ENCODE assay signal across 1 cellular context in the genomic region with DNA sequence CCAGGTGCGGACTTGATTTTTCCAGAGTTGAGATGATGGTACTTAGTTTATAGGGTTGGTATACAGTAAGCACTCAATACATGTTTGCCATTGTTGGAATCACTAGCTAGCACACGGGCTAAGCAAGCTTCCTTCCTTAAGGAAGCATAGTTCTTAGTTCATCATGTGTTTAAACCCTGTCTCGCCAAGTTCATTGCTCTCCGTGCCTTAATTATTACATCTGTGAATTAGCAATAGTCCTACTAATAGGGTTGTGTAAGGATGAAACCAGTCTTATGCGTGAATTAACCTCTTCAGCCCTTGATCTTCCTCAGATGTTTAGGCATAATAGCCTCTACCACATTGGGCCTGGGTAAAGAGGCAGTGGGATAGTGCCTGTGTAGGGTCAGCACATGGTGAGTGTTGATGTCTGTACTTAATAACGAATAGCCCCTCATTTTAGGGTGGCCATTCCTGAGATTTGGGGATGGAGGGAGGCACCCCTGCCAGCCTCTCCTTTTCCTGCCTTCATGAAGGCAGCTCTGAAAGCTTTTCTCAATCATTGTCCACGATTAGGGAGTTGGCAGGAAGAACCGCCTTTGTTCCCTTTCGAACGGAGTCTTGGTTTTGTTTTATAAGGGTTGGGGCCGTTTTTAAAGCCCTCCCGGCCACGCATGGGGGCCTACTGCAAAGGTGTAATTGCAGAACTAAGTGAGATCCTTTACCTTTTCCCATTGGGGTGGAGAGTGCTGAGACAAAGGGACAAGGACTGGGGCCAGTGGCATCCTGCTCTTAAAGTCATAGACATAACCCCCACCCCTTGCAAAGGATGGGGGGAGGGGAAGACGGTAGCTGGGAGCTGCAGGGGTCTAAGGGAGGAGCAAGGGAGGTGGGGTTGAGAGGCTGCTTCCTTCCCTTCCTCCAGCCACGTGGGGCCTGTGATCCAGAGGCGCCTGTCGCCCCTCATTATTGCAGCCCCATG.
TF ChIP-seq lines count a peak whose summit lies in the region.

No MANE protein-coding gene starts in this region.

TF ChIP-seq in HEK293T, 16 proteins besides CTCF, POLR2A, EP300 and RAD21 (continued from another document):
- TF ChIP-seq LEF1 (IDR thresholded peaks at IDR 0.05; ENCODE audit: borderline replicate concordance) (no peak), ARNT (IDR thresholded peaks at IDR 0.05) (no peak), FOXM1 (IDR thresholded peaks at IDR 0.05; ENCODE audit: borderline replicate concordance) (no peak), NFRKB (IDR thresholded peaks at IDR 0.05) (no peak), ELF4 (IDR thresholded peaks at IDR 0.05) (no peak), SP1 (IDR thresholded peaks at IDR 0.05) (no peak), FOXK2 (IDR thresholded peaks at IDR 0.05) (no peak), HDGF (IDR thresholded peaks at IDR 0.05; ENCODE audit: borderline replicate concordance) (no peak), TARDBP (IDR thresholded peaks at IDR 0.05) (no peak), ZNF384 (IDR thresholded peaks at IDR 0.05) (no peak), FOXA1 (IDR thresholded peaks at IDR 0.05) (no peak), SUZ12 (IDR thresholded peaks at IDR 0.05) (no peak), BHLHE40 (IDR thresholded peaks at IDR 0.05; ENCODE audit: borderline replicate concordance) (no peak)
- TF ChIP-seq, protein P1, sequence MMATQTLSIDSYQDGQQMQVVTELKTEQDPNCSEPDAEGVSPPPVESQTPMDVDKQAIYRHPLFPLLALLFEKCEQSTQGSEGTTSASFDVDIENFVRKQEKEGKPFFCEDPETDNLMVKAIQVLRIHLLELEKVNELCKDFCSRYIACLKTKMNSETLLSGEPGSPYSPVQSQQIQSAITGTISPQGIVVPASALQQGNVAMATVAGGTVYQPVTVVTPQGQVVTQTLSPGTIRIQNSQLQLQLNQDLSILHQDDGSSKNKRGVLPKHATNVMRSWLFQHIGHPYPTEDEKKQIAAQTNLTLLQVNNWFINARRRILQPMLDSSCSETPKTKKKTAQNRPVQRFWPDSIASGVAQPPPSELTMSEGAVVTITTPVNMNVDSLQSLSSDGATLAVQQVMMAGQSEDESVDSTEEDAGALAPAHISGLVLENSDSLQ (IDR thresholded peaks at IDR 0.05), result no peak
